In the genomic region with DNA sequence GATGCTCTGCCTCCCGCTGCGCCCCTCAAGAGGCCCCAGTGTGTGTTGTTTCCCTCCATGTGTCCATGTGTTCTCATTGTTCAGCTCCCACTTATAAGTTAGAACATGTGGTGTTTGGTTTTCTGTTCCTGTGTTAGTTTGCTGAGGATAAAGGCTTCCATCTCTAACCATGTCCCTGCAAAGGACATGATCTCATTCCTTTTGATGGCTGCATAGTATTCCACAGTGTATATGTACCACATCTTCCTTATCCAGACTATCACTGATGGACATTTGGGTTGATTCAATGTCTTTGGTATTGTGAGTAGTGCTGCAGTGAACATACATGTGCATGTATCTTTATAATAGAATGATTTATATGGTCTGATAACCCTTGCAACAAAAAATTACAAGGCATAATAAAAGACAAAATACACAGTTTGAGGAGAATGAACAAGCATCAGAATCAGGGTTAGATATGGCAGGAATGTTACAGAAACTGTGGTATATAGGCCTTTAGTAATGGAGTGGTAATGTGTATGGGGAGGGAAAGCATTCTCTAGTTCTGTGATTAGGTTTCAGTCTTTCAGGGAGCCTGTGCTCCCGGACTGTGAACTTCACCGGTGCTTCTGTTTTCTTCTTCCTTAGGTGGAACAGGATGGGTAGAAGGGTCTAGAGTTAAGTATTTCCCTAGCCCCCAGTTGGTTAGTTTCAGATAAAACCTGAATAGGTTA, we compare ENCODE assay signal across 1 cellular context.
A peak's percentile ranks its signal among the peaks of the same experiment; 100 is the strongest.
TF ChIP-seq lines count a peak whose summit lies in the region.

No MANE protein-coding gene starts in this region.

TF ChIP-seq in K562, 482 proteins besides CTCF, POLR2A, EP300 and RAD21:
- TF ChIP-seq TRIM28 (IDR thresholded peaks at IDR 0.05) (no peak), PCBP1 (IDR thresholded peaks at IDR 0.05; ENCODE audit: low read depth, low read length, poor library complexity, severe bottlenecking) (no peak), ZNF146 (CRISPR knock-in tag; IDR thresholded peaks at IDR 0.05; ENCODE audit: unreplicated experiment) (peak; percentile 94), RBM25 (IDR thresholded peaks at IDR 0.05; ENCODE audit: low read depth, low read length, severe bottlenecking) (peak; percentile 46), TARDBP (IDR thresholded peaks at IDR 0.05) (no peak)
